In genomic region chr9:135907446-135908333, GRCh38 we compare ENCODE assay signal across 8 cellular contexts. TPM values are rescaled to one million over a fixed set of nuclear protein-coding genes. Genes with fewer than 3 reads are reported as not detected.
DNase-seq lines count a peak whose midpoint lies in the region; ATAC-seq and TF ChIP-seq lines count a peak whose summit lies in the region.

Gene CAMSAP1 (minus strand): TSS chr9:135907546. CDS start chr9:135907159, 387 bp downstream.

- H3K27ac ChIP-seq in KOPT-K1 (ENCODE audit: low read depth, low read length, poor library complexity, severe bottlenecking) (peak within 1 kb of the TSS; percentile 69), Panc1 (ENCODE audit: low read length) (peak within 1 kb of the TSS; percentile 75), esophagus muscularis mucosa (replicated peaks in 1 of 4) (peak within 1 kb of the TSS; percentile 78 to 86 (median 82)), muscle layer of duodenum (ENCODE audit: low read length) (no peak within 1 kb of the TSS)

- no peaks in the 10 kb centered on the region for H3K9me3 ChIP-seq in KOPT-K1 (ENCODE audit: insufficient read depth, low read length, poor library complexity, severe bottlenecking)
- H3K9me3 ChIP-seq in Panc1 (ENCODE audit: control insufficient read depth, insufficient read depth, low read depth, low read length), result peaks cover 3% of the 10 kb centered on the region; the same call in 1 of the 2 replicates
- H3K9me3 ChIP-seq in esophagus muscularis mucosa, result peaks cover 0 to 6% (median 0%) of the 10 kb centered on the region in 4 donors
- no peaks in the 10 kb centered on the region for H3K9me3 ChIP-seq in muscle layer of duodenum (ENCODE audit: control insufficient read depth in 1 of 2, low read length in 2 of 2)

- peak; percentile 45 for TF ChIP-seq POLR2A in esophagus muscularis mucosa (IDR thresholded peaks at IDR 0.05; ENCODE audit: low read depth)

- WGBS in esophagus muscularis mucosa, result no CpG with 5 or more reads among the region's 108 CpGs

- H3K36me3 ChIP-seq in KOPT-K1 (ENCODE audit: insufficient read depth, low read length) (peaks cover 39% of the 10 kb centered on the region), Panc1 (ENCODE audit: control insufficient read depth, insufficient read depth, low read length) (no peaks in the 10 kb centered on the region), esophagus muscularis mucosa (peaks cover 0 to 24% (median 18%) of the 10 kb centered on the region in 4 donors), muscle layer of duodenum (ENCODE audit: control insufficient read depth in 1 of 2, insufficient read depth in 2 of 2, low read length in 2 of 2) (peaks cover 0 to 21% of the 10 kb centered on the region in 2 donors)

- no TSS peak for BruUV-seq in Panc1 (replicated peaks; lab: Mats Ljungman, UMichigan)

- CTCF ChIA-PET in Panc1 (lab: Charles Lee), result interaction anchor here (0.6 to 0.7 kb wide), 2 partner anchors 53 to 631 kb away, joined by 5 read pairs; no protein-coding TSS in a partner anchor

- H3K4me1 ChIP-seq in Panc1 (ENCODE audit: control insufficient read depth, insufficient read depth, low read length), result peaks cover 12% of the 10 kb centered on the region
- H3K4me1 ChIP-seq in esophagus muscularis mucosa, result peaks cover 41 to 60% (median 46%) of the 10 kb centered on the region in 4 donors
- H3K4me1 ChIP-seq in muscle layer of duodenum (ENCODE audit: control insufficient read depth in 1 of 2, insufficient read depth in 2 of 2, low read length in 2 of 2), result peaks cover 21 to 35% of the 10 kb centered on the region in 2 donors

- H3K4me3 ChIP-seq in Panc1 (ENCODE audit: low read depth in 2 of 2, low read length in 2 of 2) (peak within 1 kb of the TSS; percentile 59 to 71), esophagus muscularis mucosa (peak within 1 kb of the TSS; percentile 83 to 93 (median 92)), muscle layer of duodenum (ENCODE audit: low read depth in 1 of 2, low read length in 2 of 2) (peak within 1 kb of the TSS; percentile 59 to 91)

- H3K27me3 ChIP-seq in Panc1 (ENCODE audit: control insufficient read depth, insufficient read depth, low read length) (no peaks in the 10 kb centered on the region), esophagus muscularis mucosa (no peaks in the 10 kb centered on the region), muscle layer of duodenum (ENCODE audit: low read depth, low read length) (no peaks in the 10 kb centered on the region)

- POLR2A ChIA-PET in Panc1 (lab: Charles Lee), result interaction anchor here (0.6 to 0.7 kb wide), 4 partner anchors 11 to 253 kb away, joined by 3 to 8 read pairs (median 4); no protein-coding TSS in a partner anchor

- in situ Hi-C loops in Panc1 (cut with HindIII; ENCODE audit: low pct_unique_long_range_greater_than_20kb, low sequenced_read_pairs), result no loop called here

- TF ChIP-seq CTCF in Panc1 (IDR thresholded peaks at IDR 0.05) (no peak), esophagus muscularis mucosa (IDR thresholded peaks at IDR 0.05) (no peak)

- DNase-seq in DMS53 treated with DMSO at 0.1 percent for 48 hours (lab: John Stamatoyannopoulos, UW; ENCODE audit: unreplicated experiment) (peak; percentile 77), Panc1 (ENCODE audit: low read depth, low spot score) (no peak), esophagus muscularis mucosa (ENCODE audit: extremely low spot score) (peak; percentile 97)
- peak; percentile 95 to 96 for DNase-seq in activated T-cell treated with anti-CD3 and anti-CD28 coated beads, Interleukin-2, amount 50 U/mL, for 48 hours
- DNase-seq in stimulated activated CD8-positive, alpha-beta memory T cell treated with anti-CD3 and anti-CD28 coated beads, Interleukin-7, amount 100 ng/mL, for 24 hours (ENCODE audit: low read depth), result peak; percentile 88

- TF ChIP-seq EP300 in esophagus muscularis mucosa (IDR thresholded peaks at IDR 0.05), result no peak

- intact Hi-C loops in Panc1 (cut with micrococcal nuclease; ENCODE audit: unreplicated experiment), result no loop called here
- intact Hi-C loops in esophagus muscularis mucosa (cut with DNase I), result loop anchor here (2.0 kb wide), 1 partner anchor 53 kb away; the partner anchor contains the start of gene UBAC1

- ATAC-seq in GM21723 (IDR thresholded peaks at IDR 0.05; ENCODE audit: unreplicated experiment) (peak; percentile 67), Panc1 (peak; percentile 93)

RNA-seq across cellular contexts. Expression of gene CAMSAP1, which starts in this region (rescaled TPM):
- total RNA-seq in Panc1 (2021; ENCODE audit: unreplicated experiment), result 24.8 TPM
- 21.4 TPM for polyA plus RNA-seq in Panc1 (2012; ENCODE audit: insufficient read length)
- 10 to 100 TPM; 21.0 to 52.7 (median 30.5) TPM for total RNA-seq in esophagus muscularis mucosa
